In the genomic region with DNA sequence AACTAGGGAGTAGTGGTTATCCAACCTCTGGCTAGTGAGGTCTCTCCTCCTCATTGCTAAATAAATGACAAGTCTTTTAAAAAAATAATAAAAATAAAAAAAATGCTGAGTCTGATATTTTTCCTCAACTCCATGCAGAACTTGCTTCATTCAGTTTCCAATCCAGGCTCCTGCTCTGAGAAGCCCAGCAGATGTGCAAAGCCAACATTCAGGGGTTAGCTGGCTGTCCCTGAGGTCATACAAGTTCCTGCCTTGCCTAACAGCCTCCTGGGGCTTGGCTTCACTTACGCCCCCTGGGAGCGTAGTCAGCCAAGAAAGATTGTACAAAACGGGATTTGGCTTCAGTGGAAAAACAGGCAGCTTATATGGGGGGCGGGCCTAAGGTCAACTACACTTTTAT, we compare ENCODE assay signal across 1 cellular context.
TF ChIP-seq lines count a peak whose summit lies in the region.

No MANE protein-coding gene starts in this region.

TF ChIP-seq in WTC11, 78 proteins besides CTCF, POLR2A, EP300 and RAD21 (continued from another document):
- TF ChIP-seq, protein P1, sequence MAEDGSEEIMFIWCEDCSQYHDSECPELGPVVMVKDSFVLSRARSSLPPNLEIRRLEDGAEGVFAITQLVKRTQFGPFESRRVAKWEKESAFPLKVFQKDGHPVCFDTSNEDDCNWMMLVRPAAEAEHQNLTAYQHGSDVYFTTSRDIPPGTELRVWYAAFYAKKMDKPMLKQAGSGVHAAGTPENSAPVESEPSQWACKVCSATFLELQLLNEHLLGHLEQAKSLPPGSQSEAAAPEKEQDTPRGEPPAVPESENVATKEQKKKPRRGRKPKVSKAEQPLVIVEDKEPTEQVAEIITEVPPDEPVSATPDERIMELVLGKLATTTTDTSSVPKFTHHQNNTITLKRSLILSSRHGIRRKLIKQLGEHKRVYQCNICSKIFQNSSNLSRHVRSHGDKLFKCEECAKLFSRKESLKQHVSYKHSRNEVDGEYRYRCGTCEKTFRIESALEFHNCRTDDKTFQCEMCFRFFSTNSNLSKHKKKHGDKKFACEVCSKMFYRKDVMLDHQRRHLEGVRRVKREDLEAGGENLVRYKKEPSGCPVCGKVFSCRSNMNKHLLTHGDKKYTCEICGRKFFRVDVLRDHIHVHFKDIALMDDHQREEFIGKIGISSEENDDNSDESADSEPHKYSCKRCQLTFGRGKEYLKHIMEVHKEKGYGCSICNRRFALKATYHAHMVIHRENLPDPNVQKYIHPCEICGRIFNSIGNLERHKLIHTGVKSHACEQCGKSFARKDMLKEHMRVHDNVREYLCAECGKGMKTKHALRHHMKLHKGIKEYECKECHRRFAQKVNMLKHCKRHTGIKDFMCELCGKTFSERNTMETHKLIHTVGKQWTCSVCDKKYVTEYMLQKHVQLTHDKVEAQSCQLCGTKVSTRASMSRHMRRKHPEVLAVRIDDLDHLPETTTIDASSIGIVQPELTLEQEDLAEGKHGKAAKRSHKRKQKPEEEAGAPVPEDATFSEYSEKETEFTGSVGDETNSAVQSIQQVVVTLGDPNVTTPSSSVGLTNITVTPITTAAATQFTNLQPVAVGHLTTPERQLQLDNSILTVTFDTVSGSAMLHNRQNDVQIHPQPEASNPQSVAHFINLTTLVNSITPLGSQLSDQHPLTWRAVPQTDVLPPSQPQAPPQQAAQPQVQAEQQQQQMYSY (CRISPR knock-in tag; IDR thresholded peaks at IDR 0.05) = no peak
